ENCODE assay signal across 10 cellular contexts in genomic region chr15:99487337-99487730, GRCh38.
DNase-seq lines count a peak whose midpoint lies in the region; ATAC-seq, FAIRE-seq and TF ChIP-seq lines count a peak whose summit lies in the region.
"Had no signal": no experiment of that assay in that cellular context is flagged by ENCODE, and none has a peak within 500 bp of the region (broad histone marks: within the 10 kb centered on the region; RNA-seq: fewer than 3 reads in every experiment).

No MANE protein-coding gene starts in this region.

- peaks cover 0 to 5% (median 0%) of the 10 kb centered on the region in 3 donors for H3K27me3 Mint-ChIP-seq in naive B cell

- H3K36me3 ChIP-seq in HUES48 (ENCODE audit: control insufficient read depth, insufficient read depth, low read length): no peaks in the 10 kb centered on the region
- no peaks in the 10 kb centered on the region for H3K36me3 ChIP-seq in adipocyte (ENCODE audit: control insufficient read depth, insufficient read depth, low read length, severe bottlenecking)
- H3K36me3 ChIP-seq in small intestine (ENCODE audit: control insufficient read depth in 2 of 2, insufficient read depth in 2 of 2, low read length in 2 of 2): no peaks in the 10 kb centered on the region

- peak overlapping the region; percentile 47 to 80; a peak in 4 of 6 replicates for H3K27ac ChIP-seq in A549
- H3K27ac ChIP-seq in HUES48 (ENCODE audit: low read depth, low read length): no peak overlapping the region
- no peak overlapping the region for H3K27ac ChIP-seq in small intestine (ENCODE audit: low read depth in 1 of 2, low read length in 1 of 2)

- TF ChIP-seq EP300 in A549 (IDR thresholded peaks at IDR 0.05): no peak

- H3K9ac ChIP-seq in HUES48 (ENCODE audit: low read depth, low read length) (no peak overlapping the region), adipocyte (ENCODE audit: low read length) (peak overlapping the region; percentile 60)

- 96% methylated on average over 5 of the region's 5 CpGs for WGBS in A549 (ENCODE audit: missing lambda C conversion rate)
- 81 to 90% (median 90%) methylated on average over 5 of the region's 5 CpGs for WGBS in small intestine, 3 donors

- H3K9me3 ChIP-seq in A549 (no peaks in the 10 kb centered on the region), HUES48 (ENCODE audit: control insufficient read depth, insufficient read depth, low read length) (no peaks in the 10 kb centered on the region), adipocyte (ENCODE audit: control insufficient read depth, low read length) (peaks cover 5% of the 10 kb centered on the region), small intestine (ENCODE audit: control insufficient read depth, low read depth) (no peaks in the 10 kb centered on the region)

- no peaks in the 10 kb centered on the region for H3K9me3 Mint-ChIP-seq in naive B cell
- H3K9me3 Mint-ChIP-seq: activated CD4-positive, alpha-beta T cell treated with anti-CD3 and anti-CD28 coated beads, Interleukin-2, amount 10 ng/mL, durations not matched to agents 7 days and 5 days; immature natural killer cell had no signal

- CTCF ChIA-PET in A549 (lab: Yijun Ruan, JAX): interaction anchor here (1.0 to 1.3 kb wide), 2 partner anchors 12 to 78 kb away, joined by 3 read pairs; no protein-coding TSS in a partner anchor

- ATAC-seq in A549 (no peak), naive B cell (ENCODE audit: low read depth in 2 of 2) (no peak), GM19455 (IDR thresholded peaks at IDR 0.05; ENCODE audit: unreplicated experiment) (no peak)

- H3K4me1 ChIP-seq in A549: peaks cover 13% of the 10 kb centered on the region
- peaks cover 16% of the 10 kb centered on the region for H3K4me1 ChIP-seq in HUES48 (ENCODE audit: control insufficient read depth, insufficient read depth, low read length)
- H3K4me1 ChIP-seq in adipocyte (ENCODE audit: control insufficient read depth, insufficient read depth, low read length): peaks cover 15% of the 10 kb centered on the region
- H3K4me1 ChIP-seq in small intestine (ENCODE audit: control insufficient read depth in 2 of 2, insufficient read depth in 1 of 2, low read depth in 1 of 2, low read length in 1 of 2): peaks cover 0 to 8% of the 10 kb centered on the region in 2 donors

- POLR2A ChIA-PET in A549 (lab: Yijun Ruan, JAX): interaction anchor here (0.7 kb wide), 1 partner anchor 16 kb away, joined by 3 read pairs; no protein-coding TSS in a partner anchor

- H3K4me1 Mint-ChIP-seq in naive B cell: peaks cover 23 to 27% (median 26%) of the 10 kb centered on the region in 3 donors

- TF ChIP-seq RAD21 in A549 (conservative IDR thresholded peaks at IDR 0.05 in 1 of 2, IDR thresholded peaks at IDR 0.05 in 1 of 2): no peak

- peak overlapping the region; percentile 78 to 91 (median 86) for H3K4me3 Mint-ChIP-seq in naive B cell
- H3K4me3 Mint-ChIP-seq: activated CD4-positive, alpha-beta T cell treated with anti-CD3 and anti-CD28 coated beads, Interleukin-2, amount 10 ng/mL, durations not matched to agents 7 days and 5 days; immature natural killer cell had no signal

- peak overlapping the region; percentile 76 for H3K4me2 ChIP-seq in A549

- TF ChIP-seq POLR2A in A549 (IDR thresholded peaks at IDR 0.05; ENCODE audit: low read length): no peak

- DNase-seq in A549 (ENCODE audit: low read depth in 1 of 2, low spot score in 1 of 2) (no peak), adipocyte (ENCODE audit: low read depth) (peak; percentile 37), naive B cell (no peak), NCI-H2107 treated with DMSO at 0.1 percent for 48 hours (lab: John Stamatoyannopoulos, UW; ENCODE audit: unreplicated experiment) (no peak), small intestine (no peak)
- no peak for DNase-seq in activated CD4-positive, alpha-beta T cell treated with anti-CD3 and anti-CD28 coated beads for 1 hour
- DNase-seq: activated CD4-positive, alpha-beta T cell treated with anti-CD3 and anti-CD28 coated beads, Interleukin-2, amount 10 ng/mL, durations not matched to agents 7 days and 5 days; immature natural killer cell had no signal

- H3K4me3 ChIP-seq in A549: peak overlapping the region; percentile 45; the same call in 2 of the 3 replicates
- H3K4me3 ChIP-seq in HUES48 (ENCODE audit: low read depth, low read length): peak overlapping the region; percentile 62
- peak overlapping the region; percentile 66 for H3K4me3 ChIP-seq in adipocyte (ENCODE audit: low read length)
- no peak overlapping the region for H3K4me3 ChIP-seq in small intestine (ENCODE audit: low read depth in 1 of 2, low read length in 2 of 2)

- no peak for TF ChIP-seq CTCF in A549 (IDR thresholded peaks at IDR 0.05)

- H3K36me3 Mint-ChIP-seq in naive B cell: no peaks in the 10 kb centered on the region
- H3K36me3 Mint-ChIP-seq: immature natural killer cell had no signal

- H3K27me3 ChIP-seq in HUES48 (ENCODE audit: control insufficient read depth, insufficient read depth, low read length) (peaks cover 9% of the 10 kb centered on the region), adipocyte (replicated peaks; ENCODE audit: control insufficient read depth, insufficient read depth, low read length) (no peaks in the 10 kb centered on the region), small intestine (ENCODE audit: control insufficient read depth in 2 of 2, insufficient read depth in 2 of 2, low read length in 2 of 2) (no peaks in the 10 kb centered on the region)

- H3K27ac Mint-ChIP-seq in naive B cell: no peak overlapping the region
- H3K27ac Mint-ChIP-seq: activated CD4-positive, alpha-beta T cell treated with anti-CD3 and anti-CD28 coated beads, Interleukin-2, amount 10 ng/mL, durations not matched to agents 7 days and 5 days; immature natural killer cell had no signal

- no peak for FAIRE-seq in A549 (lab: Jason Lieb, UNC)
- FAIRE-seq in small intestine (lab: Jason Lieb, UNC): no peak

TF ChIP-seq in A549, 52 proteins besides CTCF, POLR2A, EP300 and RAD21:
- TF ChIP-seq HDAC2 (IDR thresholded peaks at IDR 0.05) (no peak), BCL3 (IDR thresholded peaks at IDR 0.05) (no peak)

Comparison
In these comparisons a context has a peak if more than half of its experiments do, and no peak if none do; other contexts are left out.
1. H3K27ac ChIP-seq: peak in A549 (2 of 2); none in HUES48 (single experiment) and small intestine (0 of 2).
2. H3K4me3 ChIP-seq: peak in A549 (single experiment), HUES48 (single experiment) and adipocyte (single experiment); none in small intestine (0 of 2).